ENCODE assay signal across 16 cellular contexts in genomic region chr9:130026583-130027427, GRCh38. TPM values are rescaled to one million over a fixed set of nuclear protein-coding genes. Genes with fewer than 3 reads are reported as not detected.
DNase-seq lines count a peak whose midpoint lies in the region; ATAC-seq and TF ChIP-seq lines count a peak whose summit lies in the region.
"Had no signal": no experiment of that assay in that cellular context is flagged by ENCODE, and none has a peak within 500 bp of the region (broad histone marks: within the 10 kb centered on the region; RNA-seq: fewer than 3 reads in every experiment).

No MANE protein-coding gene starts in this region.

- H3K4me3 Mint-ChIP-seq in activated CD8-positive, alpha-beta memory T cell treated with anti-CD3 and anti-CD28 coated beads, Interleukin-2, amount 10 ng/mL, durations not matched to agents 7 days and 5 days: no peak overlapping the region
- H3K4me3 Mint-ChIP-seq in natural killer cell treated with Interleukin-12 subunit alpha and Interleukin-12 subunit beta and Interleukin-15 and Interleukin-18, amount 100 ng/mL, for 72 hours: peak overlapping the region; percentile 83
- H3K4me3 Mint-ChIP-seq: endodermal cell, neural crest cell had no signal

- H2AFZ ChIP-seq in Karpas-422 (ENCODE audit: low read length): no peak overlapping the region

- peaks cover 92% of the 10 kb centered on the region for H3K4me1 Mint-ChIP-seq in activated CD8-positive, alpha-beta memory T cell treated with anti-CD3 and anti-CD28 coated beads, Interleukin-2, amount 10 ng/mL, durations not matched to agents 7 days and 5 days
- H3K4me1 Mint-ChIP-seq in natural killer cell treated with Interleukin-12 subunit alpha and Interleukin-12 subunit beta and Interleukin-15 and Interleukin-18, amount 100 ng/mL, for 72 hours (ENCODE audit: low read depth in 2 of 2): peaks cover 77 to 92% of the 10 kb centered on the region in 2 donors
- H3K4me1 Mint-ChIP-seq: endodermal cell had no signal

- H3K4me1 ChIP-seq in DOHH2 (ENCODE audit: control insufficient read depth, low read length) (peaks cover 100% of the 10 kb centered on the region), Karpas-422 (ENCODE audit: low read length) (peaks cover 61% of the 10 kb centered on the region)

- H3K9me3 ChIP-seq in DOHH2 (ENCODE audit: control insufficient read depth, insufficient read depth, low read length) (no peaks in the 10 kb centered on the region), Karpas-422 (ENCODE audit: low read length) (no peaks in the 10 kb centered on the region)
- H3K9me3 ChIP-seq: thoracic aorta had no signal

- H3K36me3 ChIP-seq in DOHH2 (ENCODE audit: control insufficient read depth, low read length) (peaks cover 29% of the 10 kb centered on the region), Karpas-422 (ENCODE audit: insufficient read depth, low read length) (peaks cover 7% of the 10 kb centered on the region; the same call in 1 of the 2 replicates)
- H3K36me3 ChIP-seq: thoracic aorta had no signal

- H4K20me1 ChIP-seq in DOHH2 (ENCODE audit: control insufficient read depth, insufficient read depth, low read depth, low read length) (peaks cover 70% of the 10 kb centered on the region), Karpas-422 (ENCODE audit: insufficient read depth, low read depth, low read length) (peaks cover 30% of the 10 kb centered on the region)

- H3K4me2 ChIP-seq in DOHH2 (ENCODE audit: low read length) (peak overlapping the region; percentile 53), Karpas-422 (ENCODE audit: low read depth, low read length, poor library complexity, severe bottlenecking) (no peak overlapping the region)

- no peak overlapping the region for H3K9ac ChIP-seq in Karpas-422 (ENCODE audit: low read length)

- H3K4me3 ChIP-seq in DOHH2 (ENCODE audit: low read length): no peak overlapping the region
- no peak overlapping the region for H3K4me3 ChIP-seq in Karpas-422 (ENCODE audit: low read length)
- H3K4me3 ChIP-seq: thoracic aorta had no signal

- peak overlapping the region; percentile 88 for H3K27ac Mint-ChIP-seq in activated CD8-positive, alpha-beta memory T cell treated with anti-CD3 and anti-CD28 coated beads, Interleukin-2, amount 10 ng/mL, durations not matched to agents 7 days and 5 days
- H3K27ac Mint-ChIP-seq in natural killer cell treated with Interleukin-12 subunit alpha and Interleukin-12 subunit beta and Interleukin-15 and Interleukin-18, amount 100 ng/mL, for 72 hours: peak overlapping the region; percentile 93 to 100
- H3K27ac Mint-ChIP-seq: endodermal cell had no signal

- H3K79me2 ChIP-seq in DOHH2 (ENCODE audit: control insufficient read depth, low read length): peaks cover 100% of the 10 kb centered on the region
- peaks cover 100% of the 10 kb centered on the region for H3K79me2 ChIP-seq in Karpas-422 (ENCODE audit: low read length)

- no peak for ATAC-seq in activated CD8-positive, alpha-beta memory T cell treated with anti-CD3 and anti-CD28 coated beads, Interleukin-2, amount 10 ng/mL, durations not matched to agents 7 days and 5 days
- ATAC-seq in natural killer cell treated with Interleukin-12 subunit alpha and Interleukin-12 subunit beta and Interleukin-15 and Interleukin-18, amount 100 ng/mL, for 72 hours: peak; percentile 47 to 59
- ATAC-seq in HG03097 (IDR thresholded peaks at IDR 0.05; ENCODE audit: low FRiP score, unreplicated experiment) (no peak), left ventricle myocardium superior (no peak)
- ATAC-seq: left colon, sciatic nerve had no signal

- H3K9me3 Mint-ChIP-seq in activated CD8-positive, alpha-beta memory T cell treated with anti-CD3 and anti-CD28 coated beads, Interleukin-2, amount 10 ng/mL, durations not matched to agents 7 days and 5 days (ENCODE audit: low read depth): no peaks in the 10 kb centered on the region
- H3K9me3 Mint-ChIP-seq in natural killer cell treated with Interleukin-12 subunit alpha and Interleukin-12 subunit beta and Interleukin-15 and Interleukin-18, amount 100 ng/mL, for 72 hours: no peaks in the 10 kb centered on the region
- H3K9me3 Mint-ChIP-seq: endodermal cell, neural crest cell had no signal

- TF ChIP-seq CTCF in DOHH2 (IDR thresholded peaks at IDR 0.05; ENCODE audit: low read depth, low read length, poor library complexity, severe bottlenecking): no peak

- CTCF ChIA-PET in activated CD8-positive, alpha-beta memory T cell treated with anti-CD3 and anti-CD28 coated beads, Interleukin-2, amount 10 ng/mL, durations not matched to agents 7 days and 5 days (lab: Charles Lee): interaction anchor here (1.0 to 5.1 kb wide), 5 partner anchors 9 to 70 kb away, joined by 3 to 34 read pairs (median 3); no protein-coding TSS in a partner anchor

- DNase-seq in Karpas-422 (no peak), HT-29 (ENCODE audit: low spot score) (no peak), NCI-H524 treated with DMSO at 0.1 percent for 48 hours (lab: John Stamatoyannopoulos, UW) (no peak), left ventricle myocardium superior (no peak)
- DNase-seq in activated CD8-positive, alpha-beta memory T cell treated with anti-CD3 and anti-CD28 coated beads, Interleukin-2, amount 10 ng/mL, durations not matched to agents 7 days and 5 days: no peak
- DNase-seq in natural killer cell treated with Interleukin-12 subunit alpha and Interleukin-12 subunit beta and Interleukin-15 and Interleukin-18, amount 100 ng/mL, for 72 hours (ENCODE audit: low spot score): peak; percentile 29
- DNase-seq: aorta, endodermal cell, GDM1, left colon had no signal

- H3K27me3 ChIP-seq in DOHH2 (ENCODE audit: control insufficient read depth, low read length) (no peaks in the 10 kb centered on the region), Karpas-422 (ENCODE audit: low read length) (no peaks in the 10 kb centered on the region)

- H3K27ac ChIP-seq in DOHH2 (ENCODE audit: low read depth, low read length) (0 out of 2 replicates have a peak overlapping the region, but pooled peaks have one; percentile 13), Karpas-422 (ENCODE audit: low read length) (peak overlapping the region; percentile 26)
- H3K27ac ChIP-seq: C4-2B, thoracic aorta had no signal

- peaks cover 32% of the 10 kb centered on the region for H3K36me3 Mint-ChIP-seq in activated CD8-positive, alpha-beta memory T cell treated with anti-CD3 and anti-CD28 coated beads, Interleukin-2, amount 10 ng/mL, durations not matched to agents 7 days and 5 days
- no peaks in the 10 kb centered on the region for H3K36me3 Mint-ChIP-seq in natural killer cell treated with Interleukin-12 subunit alpha and Interleukin-12 subunit beta and Interleukin-15 and Interleukin-18, amount 100 ng/mL, for 72 hours

- H3K27me3 Mint-ChIP-seq in activated CD8-positive, alpha-beta memory T cell treated with anti-CD3 and anti-CD28 coated beads, Interleukin-2, amount 10 ng/mL, durations not matched to agents 7 days and 5 days: no peaks in the 10 kb centered on the region
- no peaks in the 10 kb centered on the region for H3K27me3 Mint-ChIP-seq in natural killer cell treated with Interleukin-12 subunit alpha and Interleukin-12 subunit beta and Interleukin-15 and Interleukin-18, amount 100 ng/mL, for 72 hours

- H3K9me2 ChIP-seq in DOHH2 (replicated peaks; ENCODE audit: control insufficient read depth, low read length) (no peaks in the 10 kb centered on the region), Karpas-422 (replicated peaks; ENCODE audit: insufficient read depth, low read length) (no peaks in the 10 kb centered on the region)

- intact Hi-C loops in left ventricle myocardium superior (cut with micrococcal nuclease): no loop called here

- peaks cover 10% of the 10 kb centered on the region; the same call in 1 of the 2 replicates for H3F3A ChIP-seq in DOHH2 (ENCODE audit: control insufficient read depth, insufficient read depth)

RNA-seq across cellular contexts. Expression of gene FNBP1, which starts 16.2 kb away (rescaled TPM):
- 205 and 280 TPM in 2 replicates for total RNA-seq in Karpas-422 (2014; rRNA removed; shearing (Covaris generic); ENCODE audit: low replicate concordance)
- 100 to 1,000 TPM; 153 to 167 TPM for total RNA-seq in activated CD8-positive, alpha-beta memory T cell treated with anti-CD3 and anti-CD28 coated beads, Interleukin-2, amount 10 ng/mL, durations not matched to agents 7 days and 5 days
- total RNA-seq in natural killer cell treated with Interleukin-12 subunit alpha and Interleukin-12 subunit beta and Interleukin-15 and Interleukin-18, amount 100 ng/mL, for 72 hours: 100 to 1,000 TPM; 124 to 141 TPM
- total RNA-seq in HT-29 (2014; rRNA removed; shearing (Covaris generic)): 2.4 and 3.1 TPM in 2 replicates
- 23.7 TPM for total RNA-seq in left ventricle myocardium superior

RNA-seq across cellular contexts. Expression of gene GPR107, which starts 26.9 kb away (rescaled TPM):
- 9.6 and 11.6 TPM in 2 replicates for total RNA-seq in Karpas-422 (2014; rRNA removed; shearing (Covaris generic); ENCODE audit: low replicate concordance)
- 10 to 100 TPM; 24.6 to 25.6 TPM for total RNA-seq in activated CD8-positive, alpha-beta memory T cell treated with anti-CD3 and anti-CD28 coated beads, Interleukin-2, amount 10 ng/mL, durations not matched to agents 7 days and 5 days
- total RNA-seq in natural killer cell treated with Interleukin-12 subunit alpha and Interleukin-12 subunit beta and Interleukin-15 and Interleukin-18, amount 100 ng/mL, for 72 hours: 10 to 100 TPM; 32.6 to 32.8 TPM
- 12.0 and 13.8 TPM in 2 replicates for total RNA-seq in HT-29 (2014; rRNA removed; shearing (Covaris generic))
- total RNA-seq in left ventricle myocardium superior: 21.1 TPM

Comparison
In these comparisons a context has a peak if more than half of its experiments do, and no peak if none do; other contexts are left out.
1. ATAC-seq: peak in natural killer cell treated with Interleukin-12 subunit alpha and Interleukin-12 subunit beta and Interleukin-15 and Interleukin-18, amount 100 ng/mL, for 72 hours (2 of 2); none in activated CD8-positive, alpha-beta memory T cell treated with anti-CD3 and anti-CD28 coated beads, Interleukin-2, amount 10 ng/mL, durations not matched to agents 7 days and 5 days (single experiment), HG03097 (single experiment) and left ventricle myocardium superior (single experiment).